ENCODE assay signal across 28 cellular contexts in the genomic region with DNA sequence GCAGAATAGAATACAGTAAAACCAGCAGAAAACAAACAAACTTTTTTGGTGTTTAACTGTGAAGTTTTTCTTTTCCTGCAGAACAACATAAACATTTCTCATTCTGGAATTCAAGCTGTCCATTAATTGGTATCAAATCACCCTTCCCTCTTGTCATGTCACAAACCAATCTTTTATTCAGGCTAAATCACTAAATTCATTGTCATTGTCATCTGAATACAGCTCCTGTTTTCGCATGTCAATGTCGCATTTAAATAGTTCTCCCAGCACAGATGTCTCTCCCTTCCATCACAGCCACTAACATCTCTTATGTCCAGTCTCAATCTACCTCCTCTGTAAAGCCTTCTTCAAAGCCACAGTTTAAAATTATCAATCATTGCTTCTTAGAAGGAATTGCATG.
"Had no signal": no experiment of that assay in that cellular context is flagged by ENCODE, and none has a peak within 500 bp of the region (broad histone marks: within the 10 kb centered on the region; RNA-seq: fewer than 3 reads in every experiment).

No MANE protein-coding gene starts in this region.

- H3K4me3 ChIP-seq: adrenal gland, ascending aorta, cardiac muscle cell, esophagus muscularis mucosa, right lobe of liver, skin epidermis, tibial artery had no signal

- H3K27me3 ChIP-seq: adrenal gland, ascending aorta, cardiac muscle cell, esophagus muscularis mucosa, foreskin keratinocyte, right lobe of liver, tibial artery had no signal

- H3K9me3 ChIP-seq: adrenal gland, ascending aorta, right lobe of liver, tibial artery had no signal

- DNase-seq: activated CD4-positive, alpha-beta T cell treated with anti-CD3 and anti-CD28 coated beads for 48 hours; activated CD4-positive, alpha-beta T cell treated with anti-CD3 and anti-CD28 coated beads, Interleukin-2, amount 50 U/mL, for 48 hours; activated CD8-positive, alpha-beta memory T cell treated with anti-CD3 and anti-CD28 coated beads for 24 hours; activated effector memory CD4-positive, alpha-beta T cell treated with Interleukin-2 at 50 U/mL for 16 hours; activated naive CD4-positive, alpha-beta T cell treated with anti-CD3 and anti-CD28 coated beads for 36 hours; activated naive CD8-positive, alpha-beta T cell treated with anti-CD3 and anti-CD28 coated beads for 36 hours; adrenal gland; cortex of kidney; foreskin keratinocyte; islet precursor cell; left cardiac atrium; left ventricle myocardium superior; mammary epithelial cell; naive thymus-derived CD8-positive, alpha-beta T cell; posterior cingulate gyrus; right lobe of liver; stimulated activated CD4-positive, alpha-beta T cell treated with anti-CD3 and anti-CD28 coated beads, Interleukin-12 subunit alpha, Interleukin-12 subunit beta, amount 100 ng/mL, for 4 hours; stimulated activated CD4-positive, alpha-beta T cell treated with anti-CD3 and anti-CD28 coated beads, Interleukin-4, amount 100 ng/mL, for 1 hour; stimulated activated naive CD8-positive, alpha-beta T cell treated with anti-CD3 and anti-CD28 coated beads, Interleukin-15, Interleukin-2, amounts not matched to agents 100 U/mL and 50 U/mL, for 24 hours; T-helper 9 cell; tibial artery had no signal

- H3K27me3 Mint-ChIP-seq: activated naive CD8-positive, alpha-beta T cell treated with anti-CD3 and anti-CD28 coated beads for 36 hours; naive thymus-derived CD8-positive, alpha-beta T cell had no signal

- H3K4me3 Mint-ChIP-seq: activated naive CD4-positive, alpha-beta T cell treated with anti-CD3 and anti-CD28 coated beads for 36 hours; activated naive CD8-positive, alpha-beta T cell treated with anti-CD3 and anti-CD28 coated beads for 36 hours; brain; mesothelial cell of epicardium; naive thymus-derived CD8-positive, alpha-beta T cell had no signal

- H3K27ac Mint-ChIP-seq: activated naive CD4-positive, alpha-beta T cell treated with anti-CD3 and anti-CD28 coated beads for 36 hours; activated naive CD8-positive, alpha-beta T cell treated with anti-CD3 and anti-CD28 coated beads for 36 hours; brain; mesothelial cell of epicardium; naive thymus-derived CD8-positive, alpha-beta T cell had no signal

- H3K27ac ChIP-seq: adrenal gland, ascending aorta, cardiac muscle cell, esophagus muscularis mucosa, foreskin keratinocyte, right lobe of liver, skin epidermis, tibial artery, VCaP had no signal

- H3K9me3 Mint-ChIP-seq: activated naive CD8-positive, alpha-beta T cell treated with anti-CD3 and anti-CD28 coated beads for 36 hours; mesothelial cell of epicardium had no signal

- ATAC-seq: foreskin keratinocyte; left cardiac atrium; left ventricle myocardium superior; naive thymus-derived CD8-positive, alpha-beta T cell; right lobe of liver; stimulated activated naive CD8-positive, alpha-beta T cell treated with anti-CD3 and anti-CD28 coated beads, Interleukin-15, Interleukin-2, amounts not matched to agents 100 U/mL and 50 U/mL, for 24 hours had no signal

- H3K4me1 Mint-ChIP-seq: activated naive CD8-positive, alpha-beta T cell treated with anti-CD3 and anti-CD28 coated beads for 36 hours; brain; mesothelial cell of epicardium; naive thymus-derived CD8-positive, alpha-beta T cell had no signal

- H3K36me3 ChIP-seq: adrenal gland, ascending aorta, cardiac muscle cell, esophagus muscularis mucosa, right lobe of liver, tibial artery had no signal
